Comparison of ENCODE assay signal across 22 cellular contexts in genomic region chr2:30645081-30645744, GRCh38.
DNase-seq lines count a peak whose midpoint lies in the region; ATAC-seq, FAIRE-seq and TF ChIP-seq lines count a peak whose summit lies in the region.
"Had no signal": no experiment of that assay in that cellular context is flagged by ENCODE, and none has a peak within 500 bp of the region (broad histone marks: within the 10 kb centered on the region; RNA-seq: fewer than 3 reads in every experiment).

No MANE protein-coding gene starts in this region.

- CTCF ChIA-PET in MCF 10A (lab: Yijun Ruan, JAX) (interaction anchor here (0.9 to 2.0 kb wide), 2 partner anchors 66 to 437 kb away, joined by 3 to 6 read pairs; no protein-coding TSS in a partner anchor), mammary epithelial cell (lab: Charles Lee; ENCODE audit: low non-redundant PET) (no interaction called here)

- no peak overlapping the region for H3K27ac Mint-ChIP-seq in MCF 10A (ENCODE audit: low read depth, unreplicated experiment)
- H3K27ac Mint-ChIP-seq: CD8-positive, alpha-beta T cell; HFFc6 had no signal

- 100% methylated on average over 3 of the region's 3 CpGs for WGBS in mammary epithelial cell (ENCODE audit: low coverage, missing lambda C conversion rate)
- 95 to 99% (median 96%) methylated on average over 3 of the region's 3 CpGs for WGBS in stomach, 5 donors

- no peak overlapping the region for H3K27ac ChIP-seq in mammary epithelial cell (ENCODE audit: insufficient read depth, low read depth, low read length)
- H3K27ac ChIP-seq in upper lobe of right lung = no peak overlapping the region
- no peak overlapping the region for H3K27ac ChIP-seq in lower lobe of right lung
- H3K27ac ChIP-seq in stomach = no peak overlapping the region
- H3K27ac ChIP-seq: A549 had no signal

- TF ChIP-seq POLR2A in stomach (IDR thresholded peaks at IDR 0.05) = no peak

- in situ Hi-C loops in mammary epithelial cell (cut with MboI; ENCODE audit: low sequenced_read_pairs in 2 of 2) = no loop called here

- no peaks in the 10 kb centered on the region for H3K9me3 Mint-ChIP-seq in MCF 10A (ENCODE audit: unreplicated experiment)
- H3K9me3 Mint-ChIP-seq: CD8-positive, alpha-beta T cell; HFFc6 had no signal

- H3K36me3 Mint-ChIP-seq in MCF 10A (ENCODE audit: insufficient read depth, unreplicated experiment) = peaks cover 16% of the 10 kb centered on the region

- H3K4me1 ChIP-seq in mammary epithelial cell (ENCODE audit: insufficient read depth, low read length) (no peaks in the 10 kb centered on the region), upper lobe of right lung (no peaks in the 10 kb centered on the region), lower lobe of right lung (no peaks in the 10 kb centered on the region), stomach (peaks cover 0 to 4% (median 1%) of the 10 kb centered on the region in 4 donors)
- H3K4me1 ChIP-seq: A549 had no signal

- no peak overlapping the region for H3K9ac ChIP-seq in mammary epithelial cell (ENCODE audit: insufficient read depth, low read length)
- H3K9ac ChIP-seq: SK-N-SH had no signal

- H3K79me2 ChIP-seq in mammary epithelial cell (ENCODE audit: insufficient read depth, low read length) = no peaks in the 10 kb centered on the region

- POLR2A ChIA-PET in MCF 10A (lab: Yijun Ruan, JAX) = no interaction called here

- no peak for FAIRE-seq in bronchial epithelial cell (lab: Jason Lieb, UNC)
- FAIRE-seq: A549, G401.6, H54 had no signal

- H3K9me3 ChIP-seq in mammary epithelial cell (replicated peaks; ENCODE audit: insufficient read depth, low read length) (no peaks in the 10 kb centered on the region), upper lobe of right lung (no peaks in the 10 kb centered on the region), lower lobe of right lung (no peaks in the 10 kb centered on the region), stomach (no peaks in the 10 kb centered on the region)
- H3K9me3 ChIP-seq: A549, MG63, SK-N-SH had no signal

- intact Hi-C loops in MCF 10A (cut with micrococcal nuclease) = no loop called here
- intact Hi-C loops in mammary epithelial cell (cut with micrococcal nuclease) = no loop called here
- intact Hi-C loops in upper lobe of right lung (cut with DNase I) = no loop called here
- intact Hi-C loops in lower lobe of right lung (cut with DNase I) = no loop called here
- intact Hi-C loops in stomach (cut with DNase I; ENCODE audit: low total_unique reads) = no loop called here

- no peak for TF ChIP-seq CTCF in MCF 10A (IDR thresholded peaks at IDR 0.05; ENCODE audit: unreplicated experiment)
- no peak for TF ChIP-seq CTCF in mammary epithelial cell (conservative IDR thresholded peaks at IDR 0.05 in 1 of 2, IDR thresholded peaks at IDR 0.05 in 1 of 2; ENCODE audit: extremely low read depth in 1 of 2, insufficient read depth in 1 of 2, low read depth in 1 of 2, low read length in 2 of 2)
- no peak for TF ChIP-seq CTCF in bronchial epithelial cell (IDR thresholded peaks at IDR 0.05; ENCODE audit: insufficient read depth, low read length, severe bottlenecking)
- no peak for TF ChIP-seq CTCF in upper lobe of right lung (IDR thresholded peaks at IDR 0.05)
- TF ChIP-seq CTCF in lower lobe of right lung (IDR thresholded peaks at IDR 0.05) = no peak
- no peak for TF ChIP-seq CTCF in stomach (IDR thresholded peaks at IDR 0.05)

- no peak overlapping the region for H2AFZ ChIP-seq in mammary epithelial cell (ENCODE audit: low read depth, low read length)

- no peaks in the 10 kb centered on the region for H4K20me1 ChIP-seq in mammary epithelial cell (ENCODE audit: insufficient read depth, low read length)

- H3K36me3 ChIP-seq in mammary epithelial cell (ENCODE audit: insufficient read depth, low read length) (peaks cover 5% of the 10 kb centered on the region), bronchial epithelial cell (ENCODE audit: control insufficient read depth, insufficient read depth, low read length) (peaks cover 1% of the 10 kb centered on the region), upper lobe of right lung (peaks cover 11% of the 10 kb centered on the region), lower lobe of right lung (peaks cover 13% of the 10 kb centered on the region), stomach (peaks cover 0 to 12% (median 7%) of the 10 kb centered on the region in 4 donors)
- H3K36me3 ChIP-seq: MG63 had no signal

- ATAC-seq in upper lobe of right lung (peak; percentile 20), lower lobe of right lung (no peak)
- ATAC-seq: CD8-positive, alpha-beta T cell had no signal

- no peak for TF ChIP-seq EP300 in stomach (IDR thresholded peaks at IDR 0.05)

- DNase-seq in MCF 10A (ENCODE audit: unreplicated experiment) = peak; percentile 11
- no peak for DNase-seq in mammary epithelial cell
- peak; percentile 74 for DNase-seq in NCI-H2029 (lab: John Stamatoyannopoulos, UW)
- DNase-seq in bronchial epithelial cell (ENCODE audit: low read depth) = peak; percentile 29
- DNase-seq in upper lobe of right lung = no peak
- no peak for DNase-seq in lower lobe of right lung
- no peak for DNase-seq in stomach
- no peak for DNase-seq in stimulated activated CD4-positive, alpha-beta T cell treated with anti-CD3 and anti-CD28 coated beads, Interleukin-4, amount 100 ng/mL, for 4 hours
- DNase-seq: CD8-positive, alpha-beta T cell; HFFc6; MG63; NCI-H1048; NCI-H1436; NCI-H2081; NCI-H446; NK-92 treated with Interleukin-12 subunit alpha and Interleukin-12 subunit beta, amount 100 ng/mL, for 24 hours; SHP77 treated with DMSO at 0.1 percent for 48 hours; SK-N-SH; T-helper 1 cell had no signal

- dilution Hi-C loops in mammary epithelial cell (cut with HindIII; ENCODE audit: low sequenced_read_pairs) = no loop called here

- BruUV-seq in MCF 10A (replicated peaks; lab: Mats Ljungman, UMichigan) (no TSS peak), mammary epithelial cell (replicated peaks; lab: Mats Ljungman, UMichigan) (no TSS peak)

- peaks cover 8% of the 10 kb centered on the region for H3K4me1 Mint-ChIP-seq in MCF 10A (ENCODE audit: insufficient read depth, unreplicated experiment)

- no peaks in the 10 kb centered on the region for H3K27me3 Mint-ChIP-seq in MCF 10A (ENCODE audit: insufficient read depth, unreplicated experiment)

- no peak overlapping the region for H3K4me3 Mint-ChIP-seq in MCF 10A (ENCODE audit: unreplicated experiment)
- H3K4me3 Mint-ChIP-seq: CD8-positive, alpha-beta T cell; HFFc6 had no signal

- H3K4me2 ChIP-seq in mammary epithelial cell (ENCODE audit: insufficient read depth, low read depth, low read length) = no peak overlapping the region
- H3K4me2 ChIP-seq: A549, SK-N-SH had no signal

- H3K4me3 ChIP-seq in mammary epithelial cell (replicated peaks in 1 of 3; ENCODE audit: insufficient read depth in 1 of 3, low read depth in 2 of 3, low read length in 3 of 3) (no peak overlapping the region), bronchial epithelial cell (ENCODE audit: low read depth, low read length) (no peak overlapping the region), upper lobe of right lung (no peak overlapping the region), lower lobe of right lung (no peak overlapping the region), stomach (no peak overlapping the region)
- H3K4me3 ChIP-seq: A549, MG63 had no signal

- H3K27me3 ChIP-seq in mammary epithelial cell (ENCODE audit: insufficient read depth, low read length) (no peaks in the 10 kb centered on the region), bronchial epithelial cell (ENCODE audit: control insufficient read depth, insufficient read depth, low read length) (no peaks in the 10 kb centered on the region), upper lobe of right lung (no peaks in the 10 kb centered on the region), lower lobe of right lung (ENCODE audit: low read depth) (no peaks in the 10 kb centered on the region), stomach (no peaks in the 10 kb centered on the region)
- H3K27me3 ChIP-seq: MG63 had no signal

Comparison
In these comparisons a context has a peak if more than half of its experiments do, and no peak if none do; other contexts are left out.
1. DNase-seq: peak in MCF 10A (single experiment), NCI-H2029 (single experiment) and bronchial epithelial cell (single experiment); none in mammary epithelial cell (single experiment), upper lobe of right lung (single experiment), lower lobe of right lung (single experiment), stomach (single experiment) and stimulated activated CD4-positive, alpha-beta T cell treated with anti-CD3 and anti-CD28 coated beads, Interleukin-4, amount 100 ng/mL, for 4 hours (0 of 2).